ENCODE assay signal across 8 cellular contexts in genomic region chr21:45288441-45288841, GRCh38. TPM values are rescaled to one million over a fixed set of nuclear protein-coding genes. Genes with fewer than 3 reads are reported as not detected.
DNase-seq lines count a peak whose midpoint lies in the region; ATAC-seq and TF ChIP-seq lines count a peak whose summit lies in the region.

No MANE protein-coding gene starts in this region.

- H3K9ac ChIP-seq in muscle layer of colon (ENCODE audit: low read length): peak overlapping the region; percentile 46

- H3K4me1 ChIP-seq in breast epithelium: peaks cover 12 to 14% of the 10 kb centered on the region in 2 donors
- peaks cover 28% of the 10 kb centered on the region for H3K4me1 ChIP-seq in muscle layer of colon (ENCODE audit: insufficient read depth, low read length)

- intact Hi-C loops in breast epithelium (cut with DNase I; ENCODE audit: low total_unique reads): loop anchor here (5.0 kb wide), 1 partner anchor 804 kb away; no protein-coding TSS in a partner anchor

- H3K27ac ChIP-seq in breast epithelium (peak overlapping the region; percentile 86), muscle layer of colon (ENCODE audit: low read depth, low read length) (peak overlapping the region; percentile 86)

- H3K4me3 ChIP-seq in AG09309 (ENCODE audit: control insufficient read depth, low read depth, low read length) (peak overlapping the region; percentile 56), breast epithelium (peak overlapping the region; percentile 65 to 85 (median 75)), muscle layer of colon (ENCODE audit: low read depth in 1 of 2, low read length in 2 of 2) (peak overlapping the region; percentile 20 to 79)

- ATAC-seq in HG02642 (IDR thresholded peaks at IDR 0.05; ENCODE audit: poor library complexity, unreplicated experiment) (peak; percentile 4), HG02623 (IDR thresholded peaks at IDR 0.05; ENCODE audit: unreplicated experiment) (no peak)

- TF ChIP-seq POLR2A in breast epithelium (IDR thresholded peaks at IDR 0.05): no peak

- DNase-seq in AG09309 (ENCODE audit: low read depth) (no peak), breast epithelium (ENCODE audit: low spot score in 2 of 2) (peak; percentile 17 to 49), NCI-H2227 treated with DMSO at 0.1 percent for 48 hours (lab: John Stamatoyannopoulos, UW) (no peak), NCI-H2171 (lab: John Stamatoyannopoulos, UW) (no peak), C1 segment of cervical spinal cord (lab: John Stamatoyannopoulos, UW) (no peak)

- no peaks in the 10 kb centered on the region for H3K9me3 ChIP-seq in breast epithelium
- H3K9me3 ChIP-seq in muscle layer of colon (ENCODE audit: low read length): no peaks in the 10 kb centered on the region

- no peaks in the 10 kb centered on the region for H3K27me3 ChIP-seq in breast epithelium
- no peaks in the 10 kb centered on the region for H3K27me3 ChIP-seq in muscle layer of colon (ENCODE audit: control insufficient read depth in 1 of 2, insufficient read depth in 2 of 2, low read length in 2 of 2)

- H3K36me3 ChIP-seq in breast epithelium (peaks cover 5% of the 10 kb centered on the region), muscle layer of colon (ENCODE audit: insufficient read depth, low read length) (peaks cover 24% of the 10 kb centered on the region)

- no peak for TF ChIP-seq CTCF in AG09309 (IDR thresholded peaks at IDR 0.05; ENCODE audit: control insufficient read depth, insufficient read depth, low read depth, low read length, missing control alignments)
- no peak for TF ChIP-seq CTCF in breast epithelium (IDR thresholded peaks at IDR 0.05)

RNA-seq across cellular contexts. Expression of gene POFUT2, which starts 0.7 kb away (rescaled TPM):
- total RNA-seq in breast epithelium: 10 to 100 TPM; 20.0 to 22.9 (median 22.1) TPM

Comparison
In these comparisons a context has a peak if more than half of its experiments do, and no peak if none do; other contexts are left out.
1. DNase-seq: peak in breast epithelium (2 of 2); none in AG09309 (single experiment), NCI-H2227 treated with DMSO at 0.1 percent for 48 hours (single experiment), NCI-H2171 (single experiment) and C1 segment of cervical spinal cord (0 of 14).
2. Peak in every context shown above with its lines, with median percentiles within 50 percentile points of each other: H3K4me3 ChIP-seq.